In the genomic region with DNA sequence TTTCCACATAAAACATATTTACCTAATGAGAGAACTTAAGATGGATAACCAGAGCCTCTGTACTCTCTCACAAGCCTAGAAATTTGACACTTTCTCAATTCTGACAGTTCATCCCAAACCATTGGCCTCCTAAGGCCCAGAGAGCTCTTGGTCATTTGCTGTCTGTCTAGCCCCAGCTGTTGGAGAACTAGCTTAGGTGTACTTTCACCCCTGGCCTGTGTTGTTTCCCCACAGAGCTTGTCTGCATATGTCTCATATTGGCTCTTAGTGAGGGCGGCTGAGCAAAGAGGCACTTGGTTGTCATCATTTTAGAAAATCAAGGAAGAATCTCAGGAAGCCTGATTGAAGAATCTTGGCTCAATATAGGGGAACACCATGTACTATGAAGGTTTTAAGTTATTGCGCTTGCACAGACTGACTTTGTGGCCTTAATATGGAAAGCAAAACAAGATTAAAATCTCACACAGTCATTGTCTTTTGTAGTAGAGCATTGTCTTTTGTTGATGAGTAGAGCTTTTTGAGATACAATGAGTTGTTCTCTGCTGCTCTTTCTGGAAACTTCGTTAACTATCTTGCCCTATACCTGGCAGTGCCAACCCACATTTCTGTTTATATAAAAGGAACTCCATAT, we compare ENCODE assay signal across 11 cellular contexts.
A peak's percentile ranks its signal among the peaks of the same experiment; 100 is the strongest.
DNase-seq lines count a peak whose midpoint lies in the region; TF ChIP-seq lines count a peak whose summit lies in the region.
"Had no signal": no experiment of that assay in that cellular context is flagged by ENCODE, and none has a peak within 500 bp of the region (broad histone marks: within the 10 kb centered on the region; RNA-seq: fewer than 3 reads in every experiment).

No MANE protein-coding gene starts in this region.

- H3K36me3 ChIP-seq in ascending aorta (no peaks in the 10 kb centered on the region), BE2C (no peaks in the 10 kb centered on the region)

- POLR2A ChIA-PET in activated CD4-positive, alpha-beta memory T cell treated with anti-CD3 and anti-CD28 coated beads, Interleukin-2, amount 10 ng/mL, durations not matched to agents 7 days and 5 days (lab: Charles Lee) = no interaction called here

- H3K9me3 ChIP-seq in ascending aorta = peaks cover 0 to 12% of the 10 kb centered on the region in 2 donors
- no peaks in the 10 kb centered on the region for H3K9me3 ChIP-seq in BE2C

- peaks cover 7% of the 10 kb centered on the region for H3K9me3 Mint-ChIP-seq in activated CD4-positive, alpha-beta memory T cell treated with anti-CD3 and anti-CD28 coated beads, Interleukin-2, amount 10 ng/mL, durations not matched to agents 7 days and 5 days

- CTCF ChIA-PET in activated CD4-positive, alpha-beta memory T cell treated with anti-CD3 and anti-CD28 coated beads, Interleukin-2, amount 10 ng/mL, durations not matched to agents 7 days and 5 days (lab: Charles Lee) = no interaction called here

- no peaks in the 10 kb centered on the region for H3K27me3 ChIP-seq in ascending aorta
- H3K27me3 ChIP-seq in BE2C = no peaks in the 10 kb centered on the region

- TF ChIP-seq CTCF in ascending aorta (IDR thresholded peaks at IDR 0.05) = no peak
- no peak for TF ChIP-seq CTCF in BE2C (IDR thresholded peaks at IDR 0.05; ENCODE audit: low read depth, low read length)

- peak overlapping the region; percentile 53 to 64 for H3K27ac ChIP-seq in ascending aorta

- H3K4me1 Mint-ChIP-seq in activated CD4-positive, alpha-beta memory T cell treated with anti-CD3 and anti-CD28 coated beads, Interleukin-2, amount 10 ng/mL, durations not matched to agents 7 days and 5 days = peaks cover 2% of the 10 kb centered on the region

- H3K4me1 ChIP-seq in ascending aorta = peaks cover 0 to 35% of the 10 kb centered on the region in 2 donors
- H3K4me1 ChIP-seq in BE2C = no peaks in the 10 kb centered on the region

- H3K27ac Mint-ChIP-seq in activated CD4-positive, alpha-beta memory T cell treated with anti-CD3 and anti-CD28 coated beads, Interleukin-2, amount 10 ng/mL, durations not matched to agents 7 days and 5 days = no peak overlapping the region

- intact Hi-C loops in ascending aorta (cut with DNase I) = loop anchor here (5.0 to 10.0 kb wide), 5 partner anchors 63 to 648 kb away; partner anchors contain the start of gene ZFP36L1

- H3K4me3 ChIP-seq in ascending aorta (no peak overlapping the region), skeletal muscle cell (ENCODE audit: low read depth, low read length) (no peak overlapping the region), BE2C (ENCODE audit: low read depth, low read length) (no peak overlapping the region)

- H3K36me3 Mint-ChIP-seq in activated CD4-positive, alpha-beta memory T cell treated with anti-CD3 and anti-CD28 coated beads, Interleukin-2, amount 10 ng/mL, durations not matched to agents 7 days and 5 days (ENCODE audit: low read depth) = peaks cover 5% of the 10 kb centered on the region

- no peaks in the 10 kb centered on the region for H3K27me3 Mint-ChIP-seq in activated CD4-positive, alpha-beta memory T cell treated with anti-CD3 and anti-CD28 coated beads, Interleukin-2, amount 10 ng/mL, durations not matched to agents 7 days and 5 days

- H3K4me3 Mint-ChIP-seq in activated CD4-positive, alpha-beta memory T cell treated with anti-CD3 and anti-CD28 coated beads, Interleukin-2, amount 10 ng/mL, durations not matched to agents 7 days and 5 days = no peak overlapping the region

- DNase-seq in HCEC 1CT (peak; percentile 67), ascending aorta (ENCODE audit: low spot score in 2 of 2) (no peak), iris pigment epithelial cell (ENCODE audit: low read depth) (peak; percentile 97), skeletal muscle cell (ENCODE audit: low read depth) (peak; percentile 95), AG20443 (ENCODE audit: low spot score) (no peak), ecto neural progenitor cell (ENCODE audit: low spot score) (no peak), BE2C (no peak)
- DNase-seq in activated CD4-positive, alpha-beta memory T cell treated with anti-CD3 and anti-CD28 coated beads, Interleukin-2, amount 10 ng/mL, durations not matched to agents 7 days and 5 days = no peak
- DNase-seq: activated gamma-delta T cell, hippocampal formation, NCI-H2029 treated with DMSO at 0.1 percent for 48 hours had no signal

Comparison
In these comparisons a context has a peak if more than half of its experiments do, and no peak if none do; other contexts are left out.
1. DNase-seq: peak in HCEC 1CT (single experiment), iris pigment epithelial cell (single experiment) and skeletal muscle cell (single experiment); none in ascending aorta (0 of 2), AG20443 (single experiment), ecto neural progenitor cell (single experiment), activated CD4-positive, alpha-beta memory T cell treated with anti-CD3 and anti-CD28 coated beads, Interleukin-2, amount 10 ng/mL, durations not matched to agents 7 days and 5 days (single experiment) and BE2C (single experiment).